Comparison of ENCODE assay signal across 12 cellular contexts in genomic region chr15:31307270-31308184, GRCh38. TPM values are rescaled to one million over a fixed set of nuclear protein-coding genes. Genes with fewer than 3 reads are reported as not detected.
DNase-seq lines count a peak whose midpoint lies in the region; ATAC-seq and TF ChIP-seq lines count a peak whose summit lies in the region.
"Had no signal": no experiment of that assay in that cellular context is flagged by ENCODE, and none has a peak within 500 bp of the region (broad histone marks: within the 10 kb centered on the region; RNA-seq: fewer than 3 reads in every experiment).

No MANE protein-coding gene starts in this region.

- no peaks in the 10 kb centered on the region for H3K27me3 ChIP-seq in thyroid gland
- H3K27me3 ChIP-seq: pancreas had no signal

- peak; percentile 13 for DNase-seq in activated CD8-positive, alpha-beta T cell treated with anti-CD3 and anti-CD28 coated beads, Interleukin-2, amount 10 ng/mL, durations not matched to agents 7 days and 5 days
- no peak for DNase-seq in activated CD8-positive, alpha-beta T cell treated with anti-CD3 and anti-CD28 coated beads for 36 hours
- DNase-seq in NCI-H526 treated with DMSO at 0.1 percent for 48 hours (lab: John Stamatoyannopoulos, UW) (peak; percentile 68), glutamatergic neuron (no peak), thyroid gland (no peak)
- peak in 1 of 2 donors; percentile 45 for DNase-seq in stimulated activated effector memory CD8-positive, alpha-beta T cell treated with anti-CD3 and anti-CD28 coated beads, Interleukin-12 subunit alpha, Interleukin-12 subunit beta, amount 100 ng/mL, for 72 hours (ENCODE audit: low spot score in 2 of 2)
- DNase-seq: activated naive CD4-positive, alpha-beta T cell treated with Interleukin-2 at 50 U/mL for 16 hours; cerebellar nuclear complex had no signal

- H3K9me3 Mint-ChIP-seq in activated CD8-positive, alpha-beta T cell treated with anti-CD3 and anti-CD28 coated beads, Interleukin-2, amount 10 ng/mL, durations not matched to agents 7 days and 5 days (ENCODE audit: insufficient read depth): no peaks in the 10 kb centered on the region
- H3K9me3 Mint-ChIP-seq in activated CD8-positive, alpha-beta T cell treated with anti-CD3 and anti-CD28 coated beads for 36 hours: no peaks in the 10 kb centered on the region
- peaks cover 20% of the 10 kb centered on the region for H3K9me3 Mint-ChIP-seq in glutamatergic neuron (ENCODE audit: unreplicated experiment)
- H3K9me3 Mint-ChIP-seq in stimulated activated effector memory CD8-positive, alpha-beta T cell treated with anti-CD3 and anti-CD28 coated beads, Interleukin-12 subunit alpha, Interleukin-12 subunit beta, amount 100 ng/mL, for 72 hours: no peaks in the 10 kb centered on the region

- 87 to 89% methylated on average over 19 to 20 of the region's 20 CpGs for WGBS in thyroid gland, 2 donors

- POLR2A ChIA-PET in activated CD8-positive, alpha-beta T cell treated with anti-CD3 and anti-CD28 coated beads, Interleukin-2, amount 10 ng/mL, durations not matched to agents 7 days and 5 days (lab: Charles Lee): interaction anchor here (1.1 kb wide), 1 partner anchor 18 kb away, joined by 6 read pairs; no protein-coding TSS in a partner anchor
- POLR2A ChIA-PET in activated CD8-positive, alpha-beta T cell treated with anti-CD3 and anti-CD28 coated beads for 36 hours (lab: Charles Lee): no interaction called here

- H3K36me3 ChIP-seq in thyroid gland: no peaks in the 10 kb centered on the region
- H3K36me3 ChIP-seq: pancreas, upper lobe of right lung had no signal

- TF ChIP-seq CTCF in activated CD8-positive, alpha-beta T cell treated with anti-CD3 and anti-CD28 coated beads for 36 hours (IDR thresholded peaks at IDR 0.05): no peak
- no peak for TF ChIP-seq CTCF in glutamatergic neuron (IDR thresholded peaks at IDR 0.05; ENCODE audit: partially characterized antibody, unreplicated experiment)
- TF ChIP-seq CTCF in thyroid gland (IDR thresholded peaks at IDR 0.05): no peak

- no peak overlapping the region for H3K27ac Mint-ChIP-seq in activated CD8-positive, alpha-beta T cell treated with anti-CD3 and anti-CD28 coated beads, Interleukin-2, amount 10 ng/mL, durations not matched to agents 7 days and 5 days
- no peak overlapping the region for H3K27ac Mint-ChIP-seq in activated CD8-positive, alpha-beta T cell treated with anti-CD3 and anti-CD28 coated beads for 36 hours
- peak overlapping the region; percentile 99 for H3K27ac Mint-ChIP-seq in glutamatergic neuron (ENCODE audit: unreplicated experiment)
- peak overlapping the region; percentile 15 for H3K27ac Mint-ChIP-seq in stimulated activated effector memory CD8-positive, alpha-beta T cell treated with anti-CD3 and anti-CD28 coated beads, Interleukin-12 subunit alpha, Interleukin-12 subunit beta, amount 100 ng/mL, for 72 hours

- ATAC-seq in activated CD8-positive, alpha-beta T cell treated with anti-CD3 and anti-CD28 coated beads, Interleukin-2, amount 10 ng/mL, durations not matched to agents 7 days and 5 days: no peak
- ATAC-seq in activated CD8-positive, alpha-beta T cell treated with anti-CD3 and anti-CD28 coated beads for 36 hours: no peak
- ATAC-seq in stimulated activated effector memory CD8-positive, alpha-beta T cell treated with anti-CD3 and anti-CD28 coated beads, Interleukin-12 subunit alpha, Interleukin-12 subunit beta, amount 100 ng/mL, for 72 hours: no peak
- ATAC-seq in GM18873 (IDR thresholded peaks at IDR 0.05; ENCODE audit: low FRiP score, unreplicated experiment) (no peak), HG02623 (IDR thresholded peaks at IDR 0.05; ENCODE audit: unreplicated experiment) (no peak)
- ATAC-seq: pancreas, upper lobe of right lung had no signal

- H3K4me1 ChIP-seq in thyroid gland: peaks cover 8 to 57% of the 10 kb centered on the region in 2 donors
- H3K4me1 ChIP-seq: pancreas had no signal

- CTCF ChIA-PET in activated CD8-positive, alpha-beta T cell treated with anti-CD3 and anti-CD28 coated beads, Interleukin-2, amount 10 ng/mL, durations not matched to agents 7 days and 5 days (lab: Charles Lee): interaction anchor here (0.9 to 1.7 kb wide), 3 partner anchors 13 to 93 kb away, joined by 3 to 7 read pairs (median 4); no protein-coding TSS in a partner anchor
- CTCF ChIA-PET in activated CD8-positive, alpha-beta T cell treated with anti-CD3 and anti-CD28 coated beads for 36 hours (lab: Charles Lee): no interaction called here

- H3K4me1 Mint-ChIP-seq in activated CD8-positive, alpha-beta T cell treated with anti-CD3 and anti-CD28 coated beads, Interleukin-2, amount 10 ng/mL, durations not matched to agents 7 days and 5 days (ENCODE audit: low read depth): peaks cover 47% of the 10 kb centered on the region
- H3K4me1 Mint-ChIP-seq in activated CD8-positive, alpha-beta T cell treated with anti-CD3 and anti-CD28 coated beads for 36 hours (ENCODE audit: low read depth): peaks cover 47% of the 10 kb centered on the region
- peaks cover 39% of the 10 kb centered on the region for H3K4me1 Mint-ChIP-seq in glutamatergic neuron (ENCODE audit: low read depth, unreplicated experiment)
- peaks cover 24% of the 10 kb centered on the region for H3K4me1 Mint-ChIP-seq in stimulated activated effector memory CD8-positive, alpha-beta T cell treated with anti-CD3 and anti-CD28 coated beads, Interleukin-12 subunit alpha, Interleukin-12 subunit beta, amount 100 ng/mL, for 72 hours

- H3K27ac ChIP-seq in thyroid gland: no peak overlapping the region
- H3K27ac ChIP-seq: pancreas, upper lobe of right lung had no signal

- H3K4me3 ChIP-seq in thyroid gland (replicated peaks in 1 of 3): no peak overlapping the region
- H3K4me3 ChIP-seq: pancreas, upper lobe of right lung had no signal

- H3K4me3 Mint-ChIP-seq in activated CD8-positive, alpha-beta T cell treated with anti-CD3 and anti-CD28 coated beads, Interleukin-2, amount 10 ng/mL, durations not matched to agents 7 days and 5 days: no peak overlapping the region
- H3K4me3 Mint-ChIP-seq in activated CD8-positive, alpha-beta T cell treated with anti-CD3 and anti-CD28 coated beads for 36 hours: no peak overlapping the region
- peak overlapping the region; percentile 76 for H3K4me3 Mint-ChIP-seq in glutamatergic neuron (ENCODE audit: unreplicated experiment)
- no peak overlapping the region for H3K4me3 Mint-ChIP-seq in stimulated activated effector memory CD8-positive, alpha-beta T cell treated with anti-CD3 and anti-CD28 coated beads, Interleukin-12 subunit alpha, Interleukin-12 subunit beta, amount 100 ng/mL, for 72 hours

- intact Hi-C loops in activated CD8-positive, alpha-beta T cell treated with anti-CD3 and anti-CD28 coated beads for 36 hours (cut with micrococcal nuclease): no loop called here
- intact Hi-C loops in thyroid gland (cut with DNase I): no loop called here

- no peak for TF ChIP-seq POLR2A in thyroid gland (IDR thresholded peaks at IDR 0.05)

- no peaks in the 10 kb centered on the region for H3K36me3 Mint-ChIP-seq in activated CD8-positive, alpha-beta T cell treated with anti-CD3 and anti-CD28 coated beads, Interleukin-2, amount 10 ng/mL, durations not matched to agents 7 days and 5 days (ENCODE audit: low read depth)
- H3K36me3 Mint-ChIP-seq in activated CD8-positive, alpha-beta T cell treated with anti-CD3 and anti-CD28 coated beads for 36 hours (ENCODE audit: low read depth): no peaks in the 10 kb centered on the region
- no peaks in the 10 kb centered on the region for H3K36me3 Mint-ChIP-seq in glutamatergic neuron (ENCODE audit: unreplicated experiment)
- no peaks in the 10 kb centered on the region for H3K36me3 Mint-ChIP-seq in stimulated activated effector memory CD8-positive, alpha-beta T cell treated with anti-CD3 and anti-CD28 coated beads, Interleukin-12 subunit alpha, Interleukin-12 subunit beta, amount 100 ng/mL, for 72 hours

- no peaks in the 10 kb centered on the region for H3K9me3 ChIP-seq in thyroid gland
- H3K9me3 ChIP-seq: pancreas, upper lobe of right lung had no signal

- peaks cover 7% of the 10 kb centered on the region for H3K27me3 Mint-ChIP-seq in activated CD8-positive, alpha-beta T cell treated with anti-CD3 and anti-CD28 coated beads, Interleukin-2, amount 10 ng/mL, durations not matched to agents 7 days and 5 days (ENCODE audit: low read depth)
- H3K27me3 Mint-ChIP-seq in activated CD8-positive, alpha-beta T cell treated with anti-CD3 and anti-CD28 coated beads for 36 hours: no peaks in the 10 kb centered on the region
- peaks cover 24% of the 10 kb centered on the region for H3K27me3 Mint-ChIP-seq in glutamatergic neuron (ENCODE audit: unreplicated experiment)

RNA-seq across cellular contexts. Expression of gene KLF13, which starts 19.1 kb away (rescaled TPM):
- 100 to 1,000 TPM; 214 to 215 TPM for total RNA-seq in activated CD8-positive, alpha-beta T cell treated with anti-CD3 and anti-CD28 coated beads, Interleukin-2, amount 10 ng/mL, durations not matched to agents 7 days and 5 days
- total RNA-seq in activated CD8-positive, alpha-beta T cell treated with anti-CD3 and anti-CD28 coated beads for 36 hours: 100 to 1,000 TPM; 163 to 175 TPM
- total RNA-seq in glutamatergic neuron (ENCODE audit: unreplicated experiment) (141 TPM), thyroid gland (100 to 1,000 TPM in 2 of 4 donors, 10 to 100 TPM in 2; 84.0 to 117 (median 97.6) TPM)

Comparison
In these comparisons a context has a peak if more than half of its experiments do, and no peak if none do; other contexts are left out.
1. DNase-seq: peak in activated CD8-positive, alpha-beta T cell treated with anti-CD3 and anti-CD28 coated beads, Interleukin-2, amount 10 ng/mL, durations not matched to agents 7 days and 5 days (single experiment) and NCI-H526 treated with DMSO at 0.1 percent for 48 hours (single experiment); none in activated CD8-positive, alpha-beta T cell treated with anti-CD3 and anti-CD28 coated beads for 36 hours (single experiment), glutamatergic neuron (single experiment) and thyroid gland (0 of 2).
2. H3K27ac Mint-ChIP-seq: peak in glutamatergic neuron (single experiment) and stimulated activated effector memory CD8-positive, alpha-beta T cell treated with anti-CD3 and anti-CD28 coated beads, Interleukin-12 subunit alpha, Interleukin-12 subunit beta, amount 100 ng/mL, for 72 hours (single experiment); none in activated CD8-positive, alpha-beta T cell treated with anti-CD3 and anti-CD28 coated beads, Interleukin-2, amount 10 ng/mL, durations not matched to agents 7 days and 5 days (single experiment) and activated CD8-positive, alpha-beta T cell treated with anti-CD3 and anti-CD28 coated beads for 36 hours (single experiment).